In the genomic region with DNA sequence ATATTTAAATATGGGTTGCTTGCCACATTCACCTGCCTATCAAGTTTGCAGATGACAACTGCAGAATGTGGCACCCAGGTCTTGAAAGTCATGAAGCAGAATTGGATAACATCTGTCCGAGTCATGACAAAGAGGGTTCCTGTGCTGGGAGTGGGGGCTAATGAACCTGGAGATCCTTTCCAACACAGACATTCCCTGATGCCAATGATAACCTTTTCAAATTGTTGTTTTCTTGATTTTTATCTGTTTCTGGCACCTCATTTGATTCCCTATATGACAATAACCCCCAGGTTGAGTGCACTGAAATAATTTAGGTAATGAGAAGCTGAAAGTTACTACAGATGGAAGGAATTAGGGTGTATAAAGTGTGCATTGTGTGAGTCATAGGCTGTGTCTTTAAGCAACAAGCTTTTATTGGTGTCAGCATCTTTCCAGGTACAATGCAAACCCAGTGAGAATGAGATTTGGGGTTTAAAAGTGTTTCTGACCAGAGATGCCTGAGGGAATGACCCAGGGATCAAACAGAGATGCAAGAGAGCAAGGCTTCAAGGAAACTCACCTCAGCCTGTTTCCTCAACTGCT, we compare ENCODE assay signal across 16 cellular contexts. TPM values are rescaled to one million over a fixed set of nuclear protein-coding genes. Genes with fewer than 3 reads are reported as not detected.
DNase-seq lines count a peak whose midpoint lies in the region; ATAC-seq and TF ChIP-seq lines count a peak whose summit lies in the region.
"Had no signal": no experiment of that assay in that cellular context is flagged by ENCODE, and none has a peak within 500 bp of the region (broad histone marks: within the 10 kb centered on the region; RNA-seq: fewer than 3 reads in every experiment).

No MANE protein-coding gene starts in this region.

- H3K36me3 Mint-ChIP-seq in MCF 10A (ENCODE audit: insufficient read depth, unreplicated experiment): no peaks in the 10 kb centered on the region
- peaks cover 7% of the 10 kb centered on the region for H3K36me3 Mint-ChIP-seq in central memory CD8-positive, alpha-beta T cell (ENCODE audit: insufficient read depth)
- H3K36me3 Mint-ChIP-seq: naive B cell had no signal

- H3K9me3 ChIP-seq in breast epithelium (no peaks in the 10 kb centered on the region), upper lobe of right lung (no peaks in the 10 kb centered on the region)
- H3K9me3 ChIP-seq: body of pancreas, esophagus muscularis mucosa, lower lobe of right lung had no signal

- TF ChIP-seq CTCF in MCF 10A (IDR thresholded peaks at IDR 0.05; ENCODE audit: unreplicated experiment): no peak
- no peak for TF ChIP-seq CTCF in breast epithelium (IDR thresholded peaks at IDR 0.05)
- TF ChIP-seq CTCF in upper lobe of right lung (IDR thresholded peaks at IDR 0.05): no peak
- TF ChIP-seq CTCF in omental fat pad (IDR thresholded peaks at IDR 0.05): no peak

- peak; percentile 23 for DNase-seq in MCF 10A (ENCODE audit: unreplicated experiment)
- DNase-seq in breast epithelium (ENCODE audit: low spot score in 2 of 2): no peak
- DNase-seq in RPMI7951 (ENCODE audit: low read depth): peak; percentile 29
- DNase-seq in central memory CD8-positive, alpha-beta T cell (ENCODE audit: low spot score in 2 of 2): no peak
- no peak for DNase-seq in upper lobe of right lung
- DNase-seq in omental fat pad (ENCODE audit: low spot score): no peak
- no peak for DNase-seq in HK-2 (ENCODE audit: unreplicated experiment)
- DNase-seq: body of pancreas, dermis blood vessel endothelial cell, glutamatergic neuron, lower lobe of right lung, naive B cell, NCI-H2029 treated with DMSO at 0.1 percent for 48 hours had no signal

- H3K4me1 Mint-ChIP-seq in MCF 10A (ENCODE audit: insufficient read depth, unreplicated experiment): peaks cover 5% of the 10 kb centered on the region
- peaks cover 52% of the 10 kb centered on the region for H3K4me1 Mint-ChIP-seq in central memory CD8-positive, alpha-beta T cell

- POLR2A ChIA-PET in MCF 10A (lab: Yijun Ruan, JAX): interaction anchor here (0.8 to 2.7 kb wide), 12 partner anchors 9 to 229 kb away, joined by 3 to 14 read pairs (median 4); partner anchors contain the start of gene C1orf116

- no peaks in the 10 kb centered on the region for H3K9me3 Mint-ChIP-seq in MCF 10A (ENCODE audit: unreplicated experiment)
- no peaks in the 10 kb centered on the region for H3K9me3 Mint-ChIP-seq in central memory CD8-positive, alpha-beta T cell
- H3K9me3 Mint-ChIP-seq: naive B cell had no signal

- H3K4me3 Mint-ChIP-seq in MCF 10A (ENCODE audit: unreplicated experiment): no peak overlapping the region
- H3K4me3 Mint-ChIP-seq in central memory CD8-positive, alpha-beta T cell: peak overlapping the region; percentile 5
- H3K4me3 Mint-ChIP-seq: naive B cell had no signal

- no peak for ATAC-seq in central memory CD8-positive, alpha-beta T cell (replicated peaks; ENCODE audit: extremely low read depth, poor library complexity, severe bottlenecking)
- ATAC-seq in upper lobe of right lung (no peak), omental fat pad (ENCODE audit: low FRiP score) (no peak), HG03521 (IDR thresholded peaks at IDR 0.05; ENCODE audit: unreplicated experiment) (no peak)
- ATAC-seq: body of pancreas had no signal

- no TSS peak for BruUV-seq in MCF 10A (replicated peaks; lab: Mats Ljungman, UMichigan)

- H3K27me3 ChIP-seq in breast epithelium (no peaks in the 10 kb centered on the region), upper lobe of right lung (no peaks in the 10 kb centered on the region)
- H3K27me3 ChIP-seq: body of pancreas, esophagus muscularis mucosa had no signal

- H3K36me3 ChIP-seq in breast epithelium (no peaks in the 10 kb centered on the region), upper lobe of right lung (no peaks in the 10 kb centered on the region)
- H3K36me3 ChIP-seq: esophagus muscularis mucosa, lower lobe of right lung had no signal

- H3K27ac Mint-ChIP-seq in MCF 10A (ENCODE audit: low read depth, unreplicated experiment): no peak overlapping the region
- peak overlapping the region; percentile 88 for H3K27ac Mint-ChIP-seq in central memory CD8-positive, alpha-beta T cell (ENCODE audit: low read depth)
- H3K27ac Mint-ChIP-seq: progenitor cell of endocrine pancreas had no signal

- CTCF ChIA-PET in MCF 10A (lab: Yijun Ruan, JAX): interaction anchor here (0.6 to 9.8 kb wide), 20 partner anchors 9 to 761 kb away, joined by 3 to 243 read pairs (median 4); partner anchors contain the start of gene IL20

- TF ChIP-seq POLR2A in breast epithelium (IDR thresholded peaks at IDR 0.05): no peak

- intact Hi-C loops in MCF 10A (cut with micrococcal nuclease) (loop anchor here (10.0 kb wide), 1 partner anchor 299 kb away; the partner anchor contains the start of gene RASSF5), breast epithelium (cut with DNase I; ENCODE audit: low total_unique reads) (no loop called here), upper lobe of right lung (cut with DNase I) (no loop called here)

- H3K27ac ChIP-seq in breast epithelium: no peak overlapping the region
- H3K27ac ChIP-seq in upper lobe of right lung: peak overlapping the region; percentile 65
- H3K27ac ChIP-seq: body of pancreas, esophagus muscularis mucosa had no signal

- H3K4me1 ChIP-seq in breast epithelium (no peaks in the 10 kb centered on the region), upper lobe of right lung (no peaks in the 10 kb centered on the region)
- H3K4me1 ChIP-seq: esophagus muscularis mucosa, lower lobe of right lung had no signal

- no peak overlapping the region for H3K4me3 ChIP-seq in breast epithelium
- no peak overlapping the region for H3K4me3 ChIP-seq in upper lobe of right lung
- H3K4me3 ChIP-seq: body of pancreas, esophagus muscularis mucosa, lower lobe of right lung had no signal

- peaks cover 41% of the 10 kb centered on the region for H3K27me3 Mint-ChIP-seq in MCF 10A (ENCODE audit: insufficient read depth, unreplicated experiment)
- H3K27me3 Mint-ChIP-seq in central memory CD8-positive, alpha-beta T cell: no peaks in the 10 kb centered on the region

RNA-seq across cellular contexts. Expression of gene IL10, which starts 32.0 kb away (rescaled TPM):
- not detected in 2 replicates for total RNA-seq in MCF 10A (2022)
- 1 to 10 TPM in 2 of 3 donors, under 1 TPM in 1; 0.98 to 5.3 (median 4.3) TPM for total RNA-seq in breast epithelium
- total RNA-seq in RPMI7951 (2014; rRNA removed; shearing (Covaris generic)): not detected in 2 replicates
- total RNA-seq in upper lobe of right lung: 0.67 TPM
- total RNA-seq in omental fat pad: 10 to 100 TPM; 10.9 to 34.4 (median 28.7) TPM
- total RNA-seq: dermis blood vessel endothelial cell, progenitor cell of endocrine pancreas had no signal

RNA-seq across cellular contexts. Expression of gene IL19, which starts 33.7 kb away (rescaled TPM):
- not detected in 2 replicates for total RNA-seq in MCF 10A (2022)
- total RNA-seq in breast epithelium: not detected
- total RNA-seq in RPMI7951 (2014; rRNA removed; shearing (Covaris generic)): 0.24 TPM in 1 of 2 replicates, not detected in the other
- not detected for total RNA-seq in upper lobe of right lung
- total RNA-seq in omental fat pad: under 1 TPM in 1 of 4 donors, not detected in 3; 0.60 TPM
- total RNA-seq: body of pancreas, dermis blood vessel endothelial cell, esophagus muscularis mucosa, lower lobe of right lung, progenitor cell of endocrine pancreas had no signal

Comparison
In these comparisons a context has a peak if more than half of its experiments do, and no peak if none do; other contexts are left out.
1. DNase-seq: peak in MCF 10A (single experiment) and RPMI7951 (single experiment); none in breast epithelium (0 of 2), central memory CD8-positive, alpha-beta T cell (0 of 2), upper lobe of right lung (single experiment), omental fat pad (single experiment) and HK-2 (single experiment).